In genomic region chr18:49491534-49491856, GRCh38 we compare ENCODE assay signal across 9 cellular contexts. TPM values are rescaled to one million over a fixed set of nuclear protein-coding genes. Genes with fewer than 3 reads are reported as not detected.
DNase-seq lines count a peak whose midpoint lies in the region; ATAC-seq, FAIRE-seq and TF ChIP-seq lines count a peak whose summit lies in the region.
"Had no signal": no experiment of that assay in that cellular context is flagged by ENCODE, and none has a peak within 500 bp of the region (broad histone marks: within the 10 kb centered on the region; RNA-seq: fewer than 3 reads in every experiment).

No MANE protein-coding gene starts in this region.

- no peaks in the 10 kb centered on the region for H3K27me3 Mint-ChIP-seq in stimulated activated naive CD8-positive, alpha-beta T cell treated with anti-CD3 and anti-CD28 coated beads, Interleukin-15, Interleukin-2, amounts not matched to agents 100 ng/mL and 50 ng/mL, for 24 hours

- no peak for ATAC-seq in stimulated activated naive CD8-positive, alpha-beta T cell treated with anti-CD3 and anti-CD28 coated beads, Interleukin-15, Interleukin-2, amounts not matched to agents 100 U/mL and 50 U/mL, for 24 hours
- ATAC-seq in GM21526 (IDR thresholded peaks at IDR 0.05; ENCODE audit: low FRiP score, unreplicated experiment): no peak

- no peak overlapping the region for H2AFZ ChIP-seq in mammary epithelial cell (ENCODE audit: low read depth, low read length)

- peak overlapping the region; percentile 91 for H3K27ac ChIP-seq in mammary epithelial cell (ENCODE audit: insufficient read depth, low read depth, low read length)
- H3K27ac ChIP-seq in mucosa of rectum (ENCODE audit: low read depth in 2 of 2, low read length in 2 of 2): peak overlapping the region; percentile 83 to 89

- no peaks in the 10 kb centered on the region for H3K9me3 Mint-ChIP-seq in stimulated activated naive CD8-positive, alpha-beta T cell treated with anti-CD3 and anti-CD28 coated beads, Interleukin-15, Interleukin-2, amounts not matched to agents 100 ng/mL and 50 ng/mL, for 24 hours

- no peaks in the 10 kb centered on the region for H3K9me3 ChIP-seq in mammary epithelial cell (replicated peaks; ENCODE audit: insufficient read depth, low read length)
- no peaks in the 10 kb centered on the region for H3K9me3 ChIP-seq in mucosa of rectum (ENCODE audit: control insufficient read depth in 2 of 2, low read length in 2 of 2)

- H3K27me3 ChIP-seq in mammary epithelial cell (ENCODE audit: insufficient read depth, low read length) (no peaks in the 10 kb centered on the region), mucosa of rectum (ENCODE audit: control insufficient read depth in 2 of 2, insufficient read depth in 2 of 2, low read length in 2 of 2) (no peaks in the 10 kb centered on the region)

- H3K36me3 ChIP-seq in mammary epithelial cell (ENCODE audit: insufficient read depth, low read length) (peaks cover 28% of the 10 kb centered on the region), mucosa of rectum (ENCODE audit: control insufficient read depth in 2 of 2, insufficient read depth in 2 of 2, low read length in 2 of 2) (peaks cover 28 to 32% of the 10 kb centered on the region in 2 donors)

- WGBS in mammary epithelial cell (ENCODE audit: low coverage, missing lambda C conversion rate): 0% methylated on average over 6 of the region's 7 CpGs

- H3K9ac ChIP-seq in mammary epithelial cell (ENCODE audit: insufficient read depth, low read length) (peak overlapping the region; percentile 99), mucosa of rectum (ENCODE audit: low read depth in 1 of 2, low read length in 2 of 2) (peak overlapping the region; percentile 75 to 95)

- H3K4me3 ChIP-seq in mammary epithelial cell (replicated peaks in 1 of 3; ENCODE audit: insufficient read depth in 1 of 3, low read depth in 2 of 3, low read length in 3 of 3): peak overlapping the region; percentile 56 to 82 (median 65)
- peak overlapping the region; percentile 70 to 97 for H3K4me3 ChIP-seq in mucosa of rectum (ENCODE audit: low read length in 2 of 2)

- H3K4me2 ChIP-seq in mammary epithelial cell (ENCODE audit: insufficient read depth, low read depth, low read length): peak overlapping the region; percentile 94

- H3K79me2 ChIP-seq in mammary epithelial cell (ENCODE audit: insufficient read depth, low read length): peaks cover 41% of the 10 kb centered on the region

- peaks cover 59% of the 10 kb centered on the region for H3K4me1 Mint-ChIP-seq in stimulated activated naive CD8-positive, alpha-beta T cell treated with anti-CD3 and anti-CD28 coated beads, Interleukin-15, Interleukin-2, amounts not matched to agents 100 ng/mL and 50 ng/mL, for 24 hours (ENCODE audit: low read depth)

- H3K36me3 Mint-ChIP-seq in stimulated activated naive CD8-positive, alpha-beta T cell treated with anti-CD3 and anti-CD28 coated beads, Interleukin-15, Interleukin-2, amounts not matched to agents 100 ng/mL and 50 ng/mL, for 24 hours (ENCODE audit: low read depth): peaks cover 56% of the 10 kb centered on the region

- H3K4me1 ChIP-seq in mammary epithelial cell (ENCODE audit: insufficient read depth, low read length) (peaks cover 32% of the 10 kb centered on the region), mucosa of rectum (ENCODE audit: control insufficient read depth in 2 of 2, insufficient read depth in 2 of 2, low read length in 2 of 2) (peaks cover 18 to 27% of the 10 kb centered on the region in 2 donors)

- no peak for FAIRE-seq in urothelium cell line (lab: Jason Lieb, UNC)

- H3K4me3 Mint-ChIP-seq in stimulated activated naive CD8-positive, alpha-beta T cell treated with anti-CD3 and anti-CD28 coated beads, Interleukin-15, Interleukin-2, amounts not matched to agents 100 ng/mL and 50 ng/mL, for 24 hours: peak overlapping the region; percentile 97

- no peak for TF ChIP-seq CTCF in mammary epithelial cell (conservative IDR thresholded peaks at IDR 0.05 in 1 of 2, IDR thresholded peaks at IDR 0.05 in 1 of 2; ENCODE audit: extremely low read depth in 1 of 2, insufficient read depth in 1 of 2, low read depth in 1 of 2, low read length in 2 of 2)

- in situ Hi-C loops in mammary epithelial cell (cut with MboI; ENCODE audit: low sequenced_read_pairs in 2 of 2): no loop called here

- CTCF ChIA-PET in mammary epithelial cell (lab: Charles Lee; ENCODE audit: low non-redundant PET): no interaction called here

- H3K27ac Mint-ChIP-seq in stimulated activated naive CD8-positive, alpha-beta T cell treated with anti-CD3 and anti-CD28 coated beads, Interleukin-15, Interleukin-2, amounts not matched to agents 100 ng/mL and 50 ng/mL, for 24 hours: peak overlapping the region; percentile 100

- no TSS peak for BruUV-seq in mammary epithelial cell (replicated peaks; lab: Mats Ljungman, UMichigan)

- intact Hi-C loops in mammary epithelial cell (cut with micrococcal nuclease): no loop called here

- dilution Hi-C loops in mammary epithelial cell (cut with HindIII; ENCODE audit: low sequenced_read_pairs): no loop called here

- no peak for DNase-seq in stimulated activated naive CD8-positive, alpha-beta T cell treated with anti-CD3 and anti-CD28 coated beads, Interleukin-15, Interleukin-2, amounts not matched to agents 100 U/mL and 50 U/mL, for 24 hours
- DNase-seq in mammary epithelial cell: no peak
- no peak for DNase-seq in urothelium cell line (ENCODE audit: low spot score)
- DNase-seq in NCI-H1048 (lab: John Stamatoyannopoulos, UW): no peak
- DNase-seq in DMS153 (lab: John Stamatoyannopoulos, UW): no peak
- DNase-seq: T1000 had no signal

- no peaks in the 10 kb centered on the region for H4K20me1 ChIP-seq in mammary epithelial cell (ENCODE audit: insufficient read depth, low read length)

RNA-seq across cellular contexts. Expression of gene RPL17, which starts 0.8 kb away (rescaled TPM):
- 1,000 to 10,000 TPM; 1,496 to 1,607 TPM for total RNA-seq in mammary epithelial cell
- polyA plus RNA-seq in mammary epithelial cell: 3,892 TPM
- 979 TPM for polyA minus RNA-seq in mammary epithelial cell

RNA-seq across cellular contexts. Expression of gene C18orf32, which starts 4.5 kb away (rescaled TPM):
- 10 to 100 TPM; 17.3 to 32.2 TPM for total RNA-seq in mammary epithelial cell
- 12.1 TPM for polyA plus RNA-seq in mammary epithelial cell
- polyA minus RNA-seq in mammary epithelial cell: 1.7 TPM

RNA-seq across cellular contexts. Expression of gene DYM, which starts 31.1 kb away (rescaled TPM):
- 10 to 100 TPM; 45.5 to 58.0 TPM for total RNA-seq in mammary epithelial cell
- polyA plus RNA-seq in mammary epithelial cell: 24.2 TPM
- 130 TPM for polyA minus RNA-seq in mammary epithelial cell
